Comparison of ENCODE assay signal across 33 cellular contexts in the genomic region with DNA sequence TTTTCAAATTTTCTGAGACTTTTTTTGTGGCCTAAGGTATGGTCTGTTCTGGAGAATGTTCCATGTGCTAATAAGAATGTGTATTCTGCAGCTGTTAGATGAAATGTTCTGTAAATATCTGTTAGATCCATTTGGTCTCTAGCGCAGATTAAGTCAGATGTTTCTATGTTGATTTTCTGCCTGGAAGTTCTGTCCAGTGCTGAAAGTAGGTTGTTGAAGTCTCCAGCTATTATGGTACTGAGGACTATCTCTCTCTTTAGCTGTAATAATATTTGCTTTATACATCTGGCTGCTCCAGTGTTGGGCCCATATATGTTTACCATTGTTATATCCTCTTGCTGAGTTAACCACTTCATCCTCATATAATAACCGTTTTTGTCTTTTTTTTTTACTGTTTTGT.
"Had no signal": no experiment of that assay in that cellular context is flagged by ENCODE, and none has a peak within 500 bp of the region (broad histone marks: within the 10 kb centered on the region; RNA-seq: fewer than 3 reads in every experiment).

No MANE protein-coding gene starts in this region.

- H3K4me3 Mint-ChIP-seq: immature natural killer cell; mesothelial cell of epicardium; naive B cell; natural killer cell; nephron progenitor cell; neural progenitor cell; stimulated activated naive B cell treated with anti-CD40 and anti-IgM and Interleukin-4, amounts not matched to agents 10 μg/mL and 1 μg/mL and 100 μg/mL, for 72 hours had no signal

- H3K4me1 ChIP-seq: left lung, neural progenitor cell, right atrium auricular region, stomach, suprapubic skin, tibial artery, upper lobe of right lung had no signal

- H3K36me3 Mint-ChIP-seq: immature natural killer cell; mesothelial cell of epicardium; naive B cell; natural killer cell; neural progenitor cell; stimulated activated naive B cell treated with anti-CD40 and anti-IgM and Interleukin-4, amounts not matched to agents 10 μg/mL and 1 μg/mL and 100 μg/mL, for 72 hours had no signal

- ATAC-seq: left colon; left lung; natural killer cell; sciatic nerve; stimulated activated naive B cell treated with anti-CD40 and anti-IgM and Interleukin-4, amounts not matched to agents 10 μg/mL and 1 μg/mL and 100 μg/mL, for 72 hours; stimulated activated naive CD8-positive, alpha-beta T cell treated with anti-CD3 and anti-CD28 coated beads, Interleukin-15, Interleukin-2, amounts not matched to agents 100 U/mL and 50 U/mL, for 24 hours; upper lobe of right lung had no signal

- H3K4me2 ChIP-seq: neural progenitor cell had no signal

- H3K27me3 ChIP-seq: left lung, neural progenitor cell, ovary, right atrium auricular region, suprapubic skin, tibial artery, upper lobe of right lung had no signal

- H3K27ac Mint-ChIP-seq: immature natural killer cell; mesothelial cell of epicardium; naive B cell; natural killer cell; nephron progenitor cell; neural progenitor cell; progenitor cell of endocrine pancreas; stimulated activated naive B cell treated with anti-CD40 and anti-IgM and Interleukin-4, amounts not matched to agents 10 μg/mL and 1 μg/mL and 100 μg/mL, for 72 hours had no signal

- H3K4me1 Mint-ChIP-seq: immature natural killer cell; mesothelial cell of epicardium; naive B cell; natural killer cell; nephron progenitor cell; neural progenitor cell; stimulated activated naive B cell treated with anti-CD40 and anti-IgM and Interleukin-4, amounts not matched to agents 10 μg/mL and 1 μg/mL and 100 μg/mL, for 72 hours had no signal

- DNase-seq: hypothalamus; immature natural killer cell; kidney; left colon; left lung; mesendoderm; naive B cell; natural killer cell; nephron progenitor cell; occipital lobe; ovary; stimulated activated CD4-positive, alpha-beta T cell treated with anti-CD3 and anti-CD28 coated beads, Interleukin-12 subunit alpha, Interleukin-12 subunit beta, amount 100 ng/mL, for 4 hours; stimulated activated CD4-positive, alpha-beta T cell treated with anti-CD3 and anti-CD28 coated beads, Interleukin-15, amount 100 ng/mL, for 24 hours; stimulated activated CD4-positive, alpha-beta T cell treated with anti-CD3 and anti-CD28 coated beads, Interleukin-2, amount 100 ng/mL, for 24 hours; stimulated activated CD4-positive, alpha-beta T cell treated with anti-CD3 and anti-CD28 coated beads, Interleukin-4, amount 100 ng/mL, for 1 hour; stimulated activated naive B cell treated with anti-CD40 and anti-IgM and Interleukin-4, amounts not matched to agents 10 μg/mL and 1 μg/mL and 100 μg/mL, for 72 hours; stimulated activated naive CD8-positive, alpha-beta T cell treated with anti-CD3 and anti-CD28 coated beads, Interleukin-15, Interleukin-2, amounts not matched to agents 100 U/mL and 50 U/mL, for 24 hours; stomach; tibial artery; trophoblast cell; upper lobe of right lung had no signal

- H3K36me3 ChIP-seq: left lung, neural progenitor cell, neutrophil, ovary, right atrium auricular region, stomach, suprapubic skin, thoracic aorta, tibial artery, upper lobe of right lung had no signal

- H3K9me3 ChIP-seq: left lung, neutrophil, ovary, stomach, suprapubic skin, thoracic aorta, tibial artery, upper lobe of right lung had no signal

- H2AFZ ChIP-seq: neural progenitor cell had no signal

- H3K27ac ChIP-seq: left lung, neural progenitor cell, neutrophil, ovary, right atrium auricular region, skin epidermis, stomach, suprapubic skin, thoracic aorta, tibial artery, upper lobe of right lung had no signal

- H3K9ac ChIP-seq: neural progenitor cell had no signal

- H3K9me3 Mint-ChIP-seq: immature natural killer cell; natural killer cell; neural progenitor cell; stimulated activated naive B cell treated with anti-CD40 and anti-IgM and Interleukin-4, amounts not matched to agents 10 μg/mL and 1 μg/mL and 100 μg/mL, for 72 hours had no signal

- H3K4me3 ChIP-seq: left lung, lung, neural progenitor cell, ovary, right atrium auricular region, skin epidermis, stomach, suprapubic skin, thoracic aorta, tibial artery, upper lobe of right lung had no signal

- FAIRE-seq: islet of Langerhans, kidney, urothelium cell line had no signal

- H3K27me3 Mint-ChIP-seq: progenitor cell of endocrine pancreas had no signal
